ENCODE assay signal across 16 cellular contexts in the genomic region with DNA sequence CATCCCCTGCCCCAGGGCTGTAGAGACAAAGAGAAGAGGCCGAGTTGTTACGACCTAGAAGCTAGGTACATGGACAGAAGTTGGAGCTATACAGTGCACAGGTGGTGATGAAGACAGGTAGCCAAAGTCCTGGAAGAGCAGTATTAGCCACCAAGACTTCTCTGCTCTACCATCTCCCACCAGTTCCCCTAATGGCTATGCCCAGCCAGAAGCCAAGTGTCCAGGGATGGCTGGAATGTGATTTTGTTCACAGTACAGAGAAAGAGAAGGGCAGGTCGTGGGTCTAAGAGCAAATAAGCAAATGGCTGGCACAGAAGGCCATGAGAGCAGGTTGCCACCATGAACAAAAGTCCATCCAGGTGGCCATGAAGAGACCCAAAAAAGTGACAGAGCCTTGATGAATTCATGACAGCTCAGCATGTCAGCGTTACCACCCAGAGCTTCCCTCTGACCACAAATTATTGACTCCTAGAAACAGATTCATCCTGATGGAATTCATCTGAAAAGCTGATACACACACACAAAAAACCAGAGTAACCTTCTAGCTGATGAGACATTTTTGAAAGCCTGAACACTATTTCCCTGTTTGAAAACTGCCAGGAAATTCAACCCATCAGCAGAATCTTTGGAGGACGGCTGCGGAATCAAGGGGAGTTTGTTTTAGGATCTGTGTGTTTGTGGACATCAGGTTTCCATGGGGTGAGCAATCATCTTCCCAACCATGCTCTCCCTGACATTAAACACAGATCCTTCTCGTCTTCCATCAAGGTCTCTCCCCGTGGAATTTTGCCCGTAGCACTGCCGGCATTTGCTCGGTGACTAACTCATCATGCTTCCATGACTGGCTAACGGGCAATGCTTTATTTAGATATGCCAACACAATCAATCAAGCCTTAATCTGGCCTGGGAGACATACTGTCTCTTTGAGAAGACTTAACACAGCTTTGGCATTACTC.
DNase-seq lines count a peak whose midpoint lies in the region; ATAC-seq lines count a peak whose summit lies in the region.
"Had no signal": no experiment of that assay in that cellular context is flagged by ENCODE, and none has a peak within 500 bp of the region (broad histone marks: within the 10 kb centered on the region; RNA-seq: fewer than 3 reads in every experiment).

No MANE protein-coding gene starts in this region.

- peaks cover 13% of the 10 kb centered on the region for H3K9me3 Mint-ChIP-seq in activated CD8-positive, alpha-beta memory T cell treated with anti-CD3 and anti-CD28 coated beads, Interleukin-2, amount 10 ng/mL, durations not matched to agents 7 days and 5 days (ENCODE audit: low read depth)

- H3K4me3 Mint-ChIP-seq in activated CD8-positive, alpha-beta memory T cell treated with anti-CD3 and anti-CD28 coated beads, Interleukin-2, amount 10 ng/mL, durations not matched to agents 7 days and 5 days: no peak overlapping the region
- H3K4me3 Mint-ChIP-seq: naive B cell; stimulated activated naive CD8-positive, alpha-beta T cell treated with anti-CD3 and anti-CD28 coated beads, Interleukin-15, amount 100 ng/mL, for 72 hours had no signal

- CTCF ChIA-PET in activated CD8-positive, alpha-beta memory T cell treated with anti-CD3 and anti-CD28 coated beads, Interleukin-2, amount 10 ng/mL, durations not matched to agents 7 days and 5 days (lab: Charles Lee): no interaction called here

- ATAC-seq in activated CD8-positive, alpha-beta memory T cell treated with anti-CD3 and anti-CD28 coated beads, Interleukin-2, amount 10 ng/mL, durations not matched to agents 7 days and 5 days: no peak
- ATAC-seq: heart left ventricle; left lobe of liver; stimulated activated naive CD8-positive, alpha-beta T cell treated with anti-CD3 and anti-CD28 coated beads, Interleukin-15, amount 100 ng/mL, for 72 hours had no signal

- H3K27ac Mint-ChIP-seq in activated CD8-positive, alpha-beta memory T cell treated with anti-CD3 and anti-CD28 coated beads, Interleukin-2, amount 10 ng/mL, durations not matched to agents 7 days and 5 days: no peak overlapping the region
- H3K27ac Mint-ChIP-seq: naive B cell had no signal

- peak; percentile 83 for DNase-seq in GM04504 (ENCODE audit: low read depth)
- peak; percentile 97 for DNase-seq in amniotic epithelial cell (ENCODE audit: low read depth)
- peak; percentile 72 for DNase-seq in glomerular visceral epithelial cell (ENCODE audit: extremely low spot score)
- peak; percentile 96 for DNase-seq in stromal cell of bone marrow (ENCODE audit: low read depth)
- no peak for DNase-seq in activated CD8-positive, alpha-beta memory T cell treated with anti-CD3 and anti-CD28 coated beads, Interleukin-2, amount 10 ng/mL, durations not matched to agents 7 days and 5 days
- DNase-seq in activated CD4-positive, alpha-beta T cell treated with anti-CD3 and anti-CD28 coated beads, Interleukin-2, amount 50 U/mL, for 4 hours: no peak
- no peak for DNase-seq in hepatic stellate cell (ENCODE audit: low spot score)
- DNase-seq: activated T-cell treated with anti-CD3 and anti-CD28 coated beads, Interleukin-2, amount 50 U/mL, for 1 hour; COR-L47; effector CD8-positive, alpha-beta T cell; heart left ventricle; MV-4-11; naive B cell; NCI-H345; stimulated activated naive CD8-positive, alpha-beta T cell treated with anti-CD3 and anti-CD28 coated beads, Interleukin-15, amount 100 ng/mL, for 72 hours had no signal

- no peaks in the 10 kb centered on the region for H3K27me3 Mint-ChIP-seq in activated CD8-positive, alpha-beta memory T cell treated with anti-CD3 and anti-CD28 coated beads, Interleukin-2, amount 10 ng/mL, durations not matched to agents 7 days and 5 days
- H3K27me3 Mint-ChIP-seq: stimulated activated naive CD8-positive, alpha-beta T cell treated with anti-CD3 and anti-CD28 coated beads, Interleukin-15, amount 100 ng/mL, for 72 hours had no signal

- H3K4me1 Mint-ChIP-seq in activated CD8-positive, alpha-beta memory T cell treated with anti-CD3 and anti-CD28 coated beads, Interleukin-2, amount 10 ng/mL, durations not matched to agents 7 days and 5 days: no peaks in the 10 kb centered on the region
- H3K4me1 Mint-ChIP-seq: naive B cell had no signal

- H3K36me3 Mint-ChIP-seq in activated CD8-positive, alpha-beta memory T cell treated with anti-CD3 and anti-CD28 coated beads, Interleukin-2, amount 10 ng/mL, durations not matched to agents 7 days and 5 days: no peaks in the 10 kb centered on the region
- H3K36me3 Mint-ChIP-seq: naive B cell had no signal

Comparison
In these comparisons a context has a peak if more than half of its experiments do, and no peak if none do; other contexts are left out.
1. DNase-seq: peak in GM04504 (single experiment), amniotic epithelial cell (single experiment), glomerular visceral epithelial cell (single experiment) and stromal cell of bone marrow (single experiment); none in activated CD8-positive, alpha-beta memory T cell treated with anti-CD3 and anti-CD28 coated beads, Interleukin-2, amount 10 ng/mL, durations not matched to agents 7 days and 5 days (single experiment), activated CD4-positive, alpha-beta T cell treated with anti-CD3 and anti-CD28 coated beads, Interleukin-2, amount 50 U/mL, for 4 hours (0 of 2) and hepatic stellate cell (single experiment).